8 cellular contexts compared by ENCODE assay signal in the genomic region with DNA sequence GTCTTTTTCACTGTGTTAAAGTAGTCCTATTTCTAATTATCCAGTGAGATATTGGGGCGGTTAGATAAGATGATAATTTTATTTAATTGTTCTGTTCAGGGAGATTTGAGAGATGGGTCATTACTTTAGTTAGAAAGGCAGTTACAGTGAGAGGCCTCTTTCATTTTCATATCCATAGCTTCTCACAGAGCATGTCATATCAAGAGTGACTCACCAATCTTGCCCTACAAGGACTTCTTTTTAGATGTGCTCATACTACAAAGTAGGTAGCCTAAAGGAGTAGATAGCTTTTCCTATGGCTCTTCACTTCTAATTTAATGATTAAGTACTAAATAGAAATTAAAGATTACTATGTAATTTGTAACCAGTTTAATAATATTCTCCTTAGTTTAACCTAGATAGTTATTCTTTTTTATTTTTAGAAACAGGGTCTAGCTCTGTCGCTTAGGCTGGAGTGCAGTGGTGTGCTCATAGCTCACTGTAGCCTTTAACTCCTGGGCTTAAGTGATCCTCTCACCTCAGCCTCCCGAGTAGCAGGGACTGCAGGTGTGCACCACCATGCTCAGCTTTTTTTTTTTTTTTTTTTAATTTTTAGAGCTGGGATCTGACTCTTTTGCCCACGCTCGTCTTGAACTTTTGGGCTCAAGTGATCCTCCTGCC.
DNase-seq lines count a peak whose midpoint lies in the region; ATAC-seq lines count a peak whose summit lies in the region.

No MANE protein-coding gene starts in this region.

- peak; percentile 99 for ATAC-seq in GM18517 (IDR thresholded peaks at IDR 0.05; ENCODE audit: unreplicated experiment)
- ATAC-seq in GM21825 (IDR thresholded peaks at IDR 0.05; ENCODE audit: unreplicated experiment): peak; percentile 94
- ATAC-seq in sciatic nerve: no peak

- DNase-seq in LHCN-M2 (ENCODE audit: low read depth) (peak; percentile 57), foreskin melanocyte (peak; percentile 43), germinal center (ENCODE audit: low spot score) (no peak), sciatic nerve (ENCODE audit: low spot score) (no peak), medulla oblongata (ENCODE audit: extremely low spot score) (no peak)
- DNase-seq in stimulated activated naive CD4-positive, alpha-beta T cell (lab: John Stamatoyannopoulos, UW): no peak

- intact Hi-C loops in sciatic nerve (cut with DNase I): no loop called here

Comparison
In these comparisons a context has a peak if more than half of its experiments do, and no peak if none do; other contexts are left out.
1. DNase-seq: peak in LHCN-M2 (single experiment) and foreskin melanocyte (single experiment); none in stimulated activated naive CD4-positive, alpha-beta T cell (0 of 6), germinal center (single experiment), sciatic nerve (single experiment) and medulla oblongata (single experiment).